Comparison of ENCODE assay signal across 8 cellular contexts in genomic region chr9:109244179-109245132, GRCh38.
DNase-seq lines count a peak whose midpoint lies in the region; ATAC-seq lines count a peak whose summit lies in the region.

No MANE protein-coding gene starts in this region.

- no peak overlapping the region for H2BK120ac ChIP-seq in mesenchymal stem cell (ENCODE audit: low read depth, low read length)

- no peak overlapping the region for H3K27ac ChIP-seq in mesenchymal stem cell (ENCODE audit: low read length, poor library complexity, severe bottlenecking)

- H3K4me3 ChIP-seq in mesenchymal stem cell (ENCODE audit: insufficient read depth in 1 of 2, low read depth in 1 of 2, low read length in 2 of 2) = no peak overlapping the region

- H2BK15ac ChIP-seq in mesenchymal stem cell (ENCODE audit: low read depth, poor library complexity, severe bottlenecking) = no peak overlapping the region

- peaks cover 2% of the 10 kb centered on the region for H3K4me1 ChIP-seq in mesenchymal stem cell (ENCODE audit: control insufficient read depth, insufficient read depth, low read depth, low read length)

- H2AFZ ChIP-seq in mesenchymal stem cell (ENCODE audit: low read depth, low read length) = no peak overlapping the region

- no peaks in the 10 kb centered on the region for H3K36me3 ChIP-seq in mesenchymal stem cell (ENCODE audit: control insufficient read depth in 1 of 2, insufficient read depth in 2 of 2, low read depth in 1 of 2, low read length in 2 of 2)

- H3K4ac ChIP-seq in mesenchymal stem cell (ENCODE audit: low read depth in 1 of 2, low read length in 2 of 2) = no peak overlapping the region

- no peak overlapping the region for H2AK5ac ChIP-seq in mesenchymal stem cell (ENCODE audit: low read length, severe bottlenecking)

- H3K14ac ChIP-seq in mesenchymal stem cell (ENCODE audit: low read length in 2 of 2) = no peak overlapping the region

- H2BK12ac ChIP-seq in mesenchymal stem cell (ENCODE audit: low read length in 2 of 2) = no peak overlapping the region

- no peak overlapping the region for H3K23ac ChIP-seq in mesenchymal stem cell (ENCODE audit: low read length in 2 of 2)

- no peak overlapping the region for H3K4me2 ChIP-seq in mesenchymal stem cell (ENCODE audit: low read length, poor library complexity, severe bottlenecking)

- ATAC-seq in GM18867 (IDR thresholded peaks at IDR 0.05; ENCODE audit: unreplicated experiment) (peak; percentile 87), HG03159 (IDR thresholded peaks at IDR 0.05; ENCODE audit: unreplicated experiment) (peak; percentile 91)

- H3K9ac ChIP-seq in mesenchymal stem cell (ENCODE audit: low read length) = no peak overlapping the region

- WGBS in mesenchymal stem cell = 27% methylated on average over 8 of the region's 9 CpGs

- no peak overlapping the region for H3K18ac ChIP-seq in mesenchymal stem cell (ENCODE audit: low read depth in 1 of 2, low read length in 2 of 2)

- H3K9me3 ChIP-seq in mesenchymal stem cell (ENCODE audit: control insufficient read depth, low read length) = no peaks in the 10 kb centered on the region

- H3K79me1 ChIP-seq in mesenchymal stem cell (replicated peaks; ENCODE audit: low read length, poor library complexity, severe bottlenecking) = no peaks in the 10 kb centered on the region

- no peak overlapping the region for H2BK5ac ChIP-seq in mesenchymal stem cell (ENCODE audit: low read depth, low read length, poor library complexity, severe bottlenecking)

- peaks cover 0 to 16% of the 10 kb centered on the region in 2 experiments for H3K27me3 ChIP-seq in mesenchymal stem cell (ENCODE audit: control insufficient read depth in 1 of 2, insufficient read depth in 1 of 2, low read length in 2 of 2)

- no peak overlapping the region for H4K91ac ChIP-seq in mesenchymal stem cell (ENCODE audit: low read length)

- peak; percentile 55 for DNase-seq in AG08395 (ENCODE audit: low spot score)
- peak; percentile 20 for DNase-seq in NCI-H526 treated with DMSO at 0.1 percent for 48 hours (lab: John Stamatoyannopoulos, UW)
- DNase-seq in activated CD4-positive, alpha-beta T cell treated with anti-CD3 and anti-CD28 coated beads, Interleukin-2, amount 50 U/mL, for 4 hours = peak; percentile 48 to 54
- peak; percentile 29 for DNase-seq in effector CD8-positive, alpha-beta T cell (lab: John Stamatoyannopoulos, UW)
- DNase-seq in mesenchymal stem cell = peak; percentile 70
- DNase-seq in stimulated activated CD8-positive, alpha-beta memory T cell treated with anti-CD3 and anti-CD28 coated beads, Interleukin-2, amount 100 ng/mL, for 48 hours (ENCODE audit: low read depth in 2 of 2) = peak; percentile 49 to 65

- no peak overlapping the region for H4K8ac ChIP-seq in mesenchymal stem cell (ENCODE audit: low read length)

Comparison
In these comparisons a context has a peak if more than half of its experiments do, and no peak if none do; other contexts are left out.
1. DNase-seq: peak in every context shown above with its lines; median percentile 70 in mesenchymal stem cell; 57 in stimulated activated CD8-positive, alpha-beta memory T cell treated with anti-CD3 and anti-CD28 coated beads, Interleukin-2, amount 100 ng/mL, for 48 hours; 55 in AG08395; 51 in activated CD4-positive, alpha-beta T cell treated with anti-CD3 and anti-CD28 coated beads, Interleukin-2, amount 50 U/mL, for 4 hours; 29 in effector CD8-positive, alpha-beta T cell; 20 in NCI-H526 treated with DMSO at 0.1 percent for 48 hours.